ENCODE assay signal across 9 cellular contexts in genomic region chr2:172734711-172735645, GRCh38. TPM values are rescaled to one million over a fixed set of nuclear protein-coding genes. Genes with fewer than 3 reads are reported as not detected.
DNase-seq lines count a peak whose midpoint lies in the region; ATAC-seq, FAIRE-seq and TF ChIP-seq lines count a peak whose summit lies in the region.
"Had no signal": no experiment of that assay in that cellular context is flagged by ENCODE, and none has a peak within 500 bp of the region (broad histone marks: within the 10 kb centered on the region; RNA-seq: fewer than 3 reads in every experiment).

No MANE protein-coding gene starts in this region.

- no peak overlapping the region for H3K9ac ChIP-seq in HUES48 (ENCODE audit: low read depth, low read length)

- TF ChIP-seq CTCF in AG04449 (IDR thresholded peaks at IDR 0.05; ENCODE audit: insufficient read depth, low read length, missing control alignments) (no peak), bronchial epithelial cell (IDR thresholded peaks at IDR 0.05; ENCODE audit: insufficient read depth, low read length, severe bottlenecking) (no peak)

- CTCF ChIA-PET in AG04449 (lab: Yijun Ruan, JAX), result no interaction called here
- CTCF ChIA-PET in naive thymus-derived CD4-positive, alpha-beta T cell (lab: Charles Lee), result no interaction called here

- H3K9me3 ChIP-seq in HUES48 (ENCODE audit: control insufficient read depth, insufficient read depth, low read length), result no peaks in the 10 kb centered on the region
- no peaks in the 10 kb centered on the region for H3K9me3 ChIP-seq in naive thymus-derived CD4-positive, alpha-beta T cell (ENCODE audit: control insufficient read depth in 2 of 3, low read length in 3 of 3)
- H3K9me3 ChIP-seq: SJSA1 had no signal

- no peak overlapping the region for H3K27ac ChIP-seq in HUES48 (ENCODE audit: low read depth, low read length)
- no peak overlapping the region for H3K27ac ChIP-seq in naive thymus-derived CD4-positive, alpha-beta T cell (ENCODE audit: low read depth, low read length)
- H3K27ac ChIP-seq: SJSA1 had no signal

- H3K9me3 Mint-ChIP-seq in naive thymus-derived CD4-positive, alpha-beta T cell, result peaks cover 0 to under 1% (median 0%) of the 10 kb centered on the region in 11 donors

- POLR2A ChIA-PET in AG04449 (lab: Yijun Ruan, JAX), result no interaction called here
- POLR2A ChIA-PET in naive thymus-derived CD4-positive, alpha-beta T cell (lab: Charles Lee), result no interaction called here

- H3K4me1 Mint-ChIP-seq in naive thymus-derived CD4-positive, alpha-beta T cell, result peaks cover 0 to 12% (median 6%) of the 10 kb centered on the region in 7 donors

- peaks cover 37% of the 10 kb centered on the region for H3K27me3 ChIP-seq in HUES48 (ENCODE audit: control insufficient read depth, insufficient read depth, low read length)
- H3K27me3 ChIP-seq in bronchial epithelial cell (ENCODE audit: control insufficient read depth, insufficient read depth, low read length), result peaks cover 3% of the 10 kb centered on the region
- peaks cover 4 to 9% of the 10 kb centered on the region in 2 donors for H3K27me3 ChIP-seq in naive thymus-derived CD4-positive, alpha-beta T cell (ENCODE audit: control insufficient read depth in 2 of 2, insufficient read depth in 2 of 2, low read length in 2 of 2)

- H3K36me3 ChIP-seq in HUES48 (ENCODE audit: control insufficient read depth, insufficient read depth, low read length) (no peaks in the 10 kb centered on the region), bronchial epithelial cell (ENCODE audit: control insufficient read depth, insufficient read depth, low read length) (no peaks in the 10 kb centered on the region)
- H3K36me3 ChIP-seq in naive thymus-derived CD4-positive, alpha-beta T cell (ENCODE audit: control insufficient read depth in 2 of 3, insufficient read depth in 3 of 3, low read length in 3 of 3), result no peaks in the 10 kb centered on the region
- H3K36me3 ChIP-seq: SJSA1 had no signal

- H3K4me3 Mint-ChIP-seq in naive thymus-derived CD4-positive, alpha-beta T cell, result peak overlapping the region; percentile 17 to 75 (median 58)

- no peak for ATAC-seq in naive thymus-derived CD4-positive, alpha-beta T cell
- ATAC-seq in HG03039 (IDR thresholded peaks at IDR 0.05; ENCODE audit: unreplicated experiment), result no peak

- intact Hi-C loops in naive thymus-derived CD4-positive, alpha-beta T cell (cut with micrococcal nuclease), result no loop called here

- no peak for FAIRE-seq in bronchial epithelial cell (lab: Jason Lieb, UNC)

- no peaks in the 10 kb centered on the region for H3K4me1 ChIP-seq in HUES48 (ENCODE audit: control insufficient read depth, insufficient read depth, low read length)
- H3K4me1 ChIP-seq in naive thymus-derived CD4-positive, alpha-beta T cell (ENCODE audit: control insufficient read depth in 2 of 2, insufficient read depth in 2 of 2, low read length in 2 of 2), result no peaks in the 10 kb centered on the region

- peak overlapping the region in 1 of 9 donors; percentile 49 for H3K27ac Mint-ChIP-seq in naive thymus-derived CD4-positive, alpha-beta T cell

- H3K36me3 Mint-ChIP-seq in naive thymus-derived CD4-positive, alpha-beta T cell, result no peaks in the 10 kb centered on the region

- DNase-seq in AG04449 (ENCODE audit: low read depth, low spot score), result no peak
- DNase-seq in bronchial epithelial cell (ENCODE audit: low read depth), result peak; percentile 74
- peak in 1 of 9 donors; percentile 1 for DNase-seq in naive thymus-derived CD4-positive, alpha-beta T cell
- no peak for DNase-seq in superior temporal gyrus (ENCODE audit: extremely low spot score)
- no peak for DNase-seq in pons (ENCODE audit: low spot score)
- DNase-seq in NAMALWA (ENCODE audit: low spot score), result no peak

- H3K27me3 Mint-ChIP-seq in naive thymus-derived CD4-positive, alpha-beta T cell, result peaks cover 48 to 75% (median 71%) of the 10 kb centered on the region in 5 donors

- peak overlapping the region; percentile 47 for H3K4me3 ChIP-seq in AG04449 (ENCODE audit: low read depth, low read length)
- peak overlapping the region; percentile 60; the same call in 1 of the 2 replicates for H3K4me3 ChIP-seq in HUES48 (ENCODE audit: low read depth, low read length)
- peak overlapping the region; percentile 50 for H3K4me3 ChIP-seq in bronchial epithelial cell (ENCODE audit: low read depth, low read length)
- no peak overlapping the region for H3K4me3 ChIP-seq in naive thymus-derived CD4-positive, alpha-beta T cell (ENCODE audit: low read length)
- H3K4me3 ChIP-seq: SJSA1 had no signal

RNA-seq across cellular contexts. Expression of gene RAPGEF4, which starts 0.7 kb away (rescaled TPM):
- 0.26 and 0.90 TPM in 2 replicates for total RNA-seq in bronchial epithelial cell
- 1 to 10 TPM in 3 of 5 experiments, under 1 TPM in 2; 0.39 to 2.5 (median 1.4) TPM for total RNA-seq in naive thymus-derived CD4-positive, alpha-beta T cell
- polyA plus RNA-seq in naive thymus-derived CD4-positive, alpha-beta T cell, result not detected
